ENCODE assay signal across 27 cellular contexts in the genomic region with DNA sequence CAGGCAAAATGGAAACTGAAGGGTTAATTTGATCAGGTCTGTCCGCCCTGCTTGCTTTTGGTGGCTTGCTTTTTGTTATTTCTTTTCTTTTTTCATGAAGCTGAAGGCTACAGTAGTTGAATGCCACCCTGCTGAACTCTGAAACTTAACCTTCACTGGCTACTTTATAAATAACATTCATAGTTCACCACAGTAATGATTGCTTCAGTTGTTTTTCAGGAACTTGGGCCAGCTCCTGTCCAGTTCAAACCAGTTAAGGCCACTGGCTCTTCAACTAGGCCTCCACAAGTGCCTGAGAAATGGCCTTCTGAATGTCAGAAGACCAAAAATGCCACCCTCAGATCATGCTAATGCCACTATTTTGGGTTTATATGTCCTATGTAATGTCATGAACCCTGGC. TPM values are rescaled to one million over a fixed set of nuclear protein-coding genes. Genes with fewer than 3 reads are reported as not detected.
"Had no signal": no experiment of that assay in that cellular context is flagged by ENCODE, and none has a peak within 500 bp of the region (broad histone marks: within the 10 kb centered on the region; RNA-seq: fewer than 3 reads in every experiment).

No MANE protein-coding gene starts in this region.

- H3K4me1 Mint-ChIP-seq: activated B cell treated with CpG ODN at 0.5 μM for 24 hours; activated CD4-positive, alpha-beta T cell treated with anti-CD3 and anti-CD28 coated beads for 36 hours; activated T-helper 17 cell treated with anti-CD3 and anti-CD28 coated beads, Interleukin-2, amount 50 U/mL, for 72 hours; central memory CD8-positive, alpha-beta T cell; naive B cell had no signal

- H3K9me3 Mint-ChIP-seq: activated B cell treated with CpG ODN at 0.5 μM for 24 hours; activated naive CD4-positive, alpha-beta T cell treated with anti-CD3 and anti-CD28 coated beads, Interleukin-2, amount 50 U/mL, for 72 hours; activated T-cell treated with anti-CD3 and anti-CD28 coated beads, Interleukin-2, amount 50 U/mL, for 24 hours; activated T-helper 17 cell treated with anti-CD3 and anti-CD28 coated beads, Interleukin-2, amount 50 U/mL, for 72 hours; central memory CD8-positive, alpha-beta T cell had no signal

- ATAC-seq: activated CD4-positive, alpha-beta T cell treated with anti-CD3 and anti-CD28 coated beads for 36 hours; activated naive CD4-positive, alpha-beta T cell treated with anti-CD3 and anti-CD28 coated beads, Interleukin-2, amount 50 U/mL, for 72 hours; activated T-helper 17 cell treated with anti-CD3 and anti-CD28 coated beads, Interleukin-2, amount 50 U/mL, for 72 hours; lower lobe of right lung; mucosa of descending colon; stimulated activated naive CD8-positive, alpha-beta T cell treated with anti-CD3 and anti-CD28 coated beads, Interleukin-15, Interleukin-2, amounts not matched to agents 100 U/mL and 50 U/mL, for 24 hours had no signal

- H3K27ac ChIP-seq: ascending aorta, coronary artery, esophagus muscularis mucosa, lower lobe of right lung, parathyroid adenoma, sigmoid colon, tibial nerve, uterus had no signal

- H3K27me3 ChIP-seq: ascending aorta, esophagus muscularis mucosa, sigmoid colon, uterus had no signal

- DNase-seq: activated B cell treated with CpG ODN at 0.5 μM for 24 hours; activated CD4-positive, alpha-beta T cell treated with anti-CD3 and anti-CD28 coated beads for 36 hours; activated CD4-positive, alpha-beta T cell treated with anti-CD3 and anti-CD28 coated beads, Interleukin-2, amount 50 U/mL, for 4 hours; activated CD8-positive, alpha-beta memory T cell treated with anti-CD3 and anti-CD28 coated beads for 24 hours; activated CD8-positive, alpha-beta memory T cell treated with anti-CD3 and anti-CD28 coated beads, Interleukin-2, amount 50 U/mL, for 4 hours; activated T-cell treated with anti-CD3 and anti-CD28 coated beads, Interleukin-2, amount 50 U/mL, for 24 hours; foreskin fibroblast; hippocampal formation; lower lobe of right lung; mesendoderm; mucosa of descending colon; naive B cell; nucleus accumbens; sigmoid colon; stimulated activated CD4-positive, alpha-beta T cell treated with anti-CD3 and anti-CD28 coated beads, Interleukin-4, amount 100 ng/mL, for 4 hours; stimulated activated naive CD8-positive, alpha-beta T cell treated with anti-CD3 and anti-CD28 coated beads, Interleukin-15, Interleukin-2, amounts not matched to agents 100 U/mL and 50 U/mL, for 24 hours; substantia nigra; T-helper 1 cell; uterus had no signal

- H3K4me3 Mint-ChIP-seq: activated B cell treated with CpG ODN at 0.5 μM for 24 hours; activated CD4-positive, alpha-beta T cell treated with anti-CD3 and anti-CD28 coated beads for 36 hours; activated T-cell treated with anti-CD3 and anti-CD28 coated beads, Interleukin-2, amount 50 U/mL, for 24 hours; activated T-helper 17 cell treated with anti-CD3 and anti-CD28 coated beads, Interleukin-2, amount 50 U/mL, for 72 hours; central memory CD8-positive, alpha-beta T cell; naive B cell had no signal

- H3K4me3 ChIP-seq: ascending aorta, coronary artery, esophagus muscularis mucosa, lower lobe of right lung, mucosa of descending colon, sigmoid colon, tibial nerve, uterus had no signal

- H3K9ac ChIP-seq: parathyroid adenoma had no signal

- H3K4me1 ChIP-seq: ascending aorta, esophagus muscularis mucosa, lower lobe of right lung, parathyroid adenoma, sigmoid colon, tibial nerve, uterus had no signal

- H3K27me3 Mint-ChIP-seq: activated B cell treated with CpG ODN at 0.5 μM for 24 hours; activated CD4-positive, alpha-beta T cell treated with anti-CD3 and anti-CD28 coated beads for 36 hours had no signal

- H3K27ac Mint-ChIP-seq: activated B cell treated with CpG ODN at 0.5 μM for 24 hours; activated CD4-positive, alpha-beta T cell treated with anti-CD3 and anti-CD28 coated beads for 36 hours; activated naive CD4-positive, alpha-beta T cell treated with anti-CD3 and anti-CD28 coated beads, Interleukin-2, amount 50 U/mL, for 72 hours; activated T-cell treated with anti-CD3 and anti-CD28 coated beads, Interleukin-2, amount 50 U/mL, for 24 hours; activated T-helper 17 cell treated with anti-CD3 and anti-CD28 coated beads, Interleukin-2, amount 50 U/mL, for 72 hours had no signal

- H3K79me2 ChIP-seq: parathyroid adenoma had no signal

- H3K36me3 Mint-ChIP-seq: activated naive CD4-positive, alpha-beta T cell treated with anti-CD3 and anti-CD28 coated beads, Interleukin-2, amount 50 U/mL, for 72 hours; naive B cell had no signal

- H2AFZ ChIP-seq: parathyroid adenoma had no signal

- H3K36me3 ChIP-seq: ascending aorta, esophagus muscularis mucosa, lower lobe of right lung, sigmoid colon, tibial nerve, uterus had no signal

- H3K9me3 ChIP-seq: ascending aorta, lower lobe of right lung, mucosa of descending colon, sigmoid colon, tibial nerve, uterus had no signal

RNA-seq across cellular contexts. Expression of a gene that starts 7.7 kb away (rescaled TPM):
- total RNA-seq: activated B cell treated with CpG ODN at 0.5 μM for 24 hours had no signal

RNA-seq across cellular contexts. Expression of a gene that starts 37.8 kb away (rescaled TPM):
- total RNA-seq: activated B cell treated with CpG ODN at 0.5 μM for 24 hours; activated CD4-positive, alpha-beta T cell treated with anti-CD3 and anti-CD28 coated beads for 36 hours; activated naive CD4-positive, alpha-beta T cell treated with anti-CD3 and anti-CD28 coated beads, Interleukin-2, amount 50 U/mL, for 72 hours; activated T-helper 17 cell treated with anti-CD3 and anti-CD28 coated beads, Interleukin-2, amount 50 U/mL, for 72 hours; ascending aorta; esophagus muscularis mucosa; lower lobe of right lung; sigmoid colon; tibial nerve had no signal
